In genomic region chr4:159355456-159355855, GRCh38 we compare ENCODE assay signal across 21 cellular contexts.
DNase-seq lines count a peak whose midpoint lies in the region; TF ChIP-seq lines count a peak whose summit lies in the region.
"Had no signal": no experiment of that assay in that cellular context is flagged by ENCODE, and none has a peak within 500 bp of the region (broad histone marks: within the 10 kb centered on the region; RNA-seq: fewer than 3 reads in every experiment).

No MANE protein-coding gene starts in this region.

- H3K4me1 ChIP-seq in left ventricle myocardium inferior (peaks cover 64% of the 10 kb centered on the region), right atrium auricular region (peaks cover 0 to 8% of the 10 kb centered on the region in 2 donors)
- H3K4me1 ChIP-seq: BE2C; BLaER1 treated with 17β-estradiol and CSF1 and Interleukin-3, amounts not matched to agents 10 nM and 100 nM had no signal

- peak overlapping the region; percentile 2 for H3K27ac ChIP-seq in left ventricle myocardium inferior (replicated peaks)
- H3K27ac ChIP-seq in right atrium auricular region = no peak overlapping the region
- H3K27ac ChIP-seq: A549; BLaER1 treated with 17β-estradiol and CSF1 and Interleukin-3, amounts not matched to agents 10 nM and 100 nM had no signal

- intact Hi-C loops in left ventricle myocardium inferior (cut with micrococcal nuclease) = no loop called here

- H3K4me3 ChIP-seq in left ventricle myocardium inferior (no peak overlapping the region), right atrium auricular region (no peak overlapping the region), fibroblast of villous mesenchyme (ENCODE audit: low read depth, low read length) (no peak overlapping the region)
- H3K4me3 ChIP-seq: A549; BLaER1 treated with 17β-estradiol and CSF1 and Interleukin-3, amounts not matched to agents 10 nM and 100 nM; GM12878; GM23338 had no signal

- H3K9me3 ChIP-seq in left ventricle myocardium inferior (replicated peaks) (no peaks in the 10 kb centered on the region), right atrium auricular region (no peaks in the 10 kb centered on the region)
- H3K9me3 ChIP-seq: A549; BE2C; BLaER1 treated with 17β-estradiol and CSF1 and Interleukin-3, amounts not matched to agents 10 nM and 100 nM had no signal

- H3K36me3 ChIP-seq in left ventricle myocardium inferior = peaks cover 95% of the 10 kb centered on the region
- H3K36me3 ChIP-seq in right atrium auricular region = peaks cover 82% of the 10 kb centered on the region

- H3K27me3 ChIP-seq in left ventricle myocardium inferior (ENCODE audit: low read depth) = no peaks in the 10 kb centered on the region
- no peaks in the 10 kb centered on the region for H3K27me3 ChIP-seq in right atrium auricular region
- H3K27me3 ChIP-seq: BE2C; BLaER1 treated with 17β-estradiol and CSF1 and Interleukin-3, amounts not matched to agents 10 nM and 100 nM had no signal

- no peak for DNase-seq in left ventricle myocardium inferior
- DNase-seq in right atrium auricular region (ENCODE audit: low spot score) = no peak
- DNase-seq in amniotic epithelial cell (ENCODE audit: low read depth) = peak; percentile 81
- DNase-seq in fibroblast of villous mesenchyme (ENCODE audit: low read depth) = peak; percentile 79
- DNase-seq in NCI-H1436 treated with DMSO at 0.1 percent for 48 hours (lab: John Stamatoyannopoulos, UW) = no peak
- no peak for DNase-seq in stimulated activated CD4-positive, alpha-beta T cell treated with anti-CD3 and anti-CD28 coated beads, Interleukin-4, amount 100 ng/mL, for 4 hours
- DNase-seq: 8988T; ACHN; AML-193; BE2C; CD4-positive, alpha-beta T cell; CD8-positive, alpha-beta memory T cell; DMS 273 treated with DMSO at 0.1 percent for 48 hours; DMS79; EL; GDM1; H9 had no signal

- TF ChIP-seq CTCF in left ventricle myocardium inferior (IDR thresholded peaks at IDR 0.05; ENCODE audit: borderline replicate concordance) (no peak), right atrium auricular region (IDR thresholded peaks at IDR 0.05) (no peak), fibroblast of villous mesenchyme (IDR thresholded peaks at IDR 0.05; ENCODE audit: insufficient read depth, low read depth, low read length) (no peak)

Comparison
In these comparisons a context has a peak if more than half of its experiments do, and no peak if none do; other contexts are left out.
1. DNase-seq: peak in amniotic epithelial cell (single experiment) and fibroblast of villous mesenchyme (single experiment); none in left ventricle myocardium inferior (single experiment), right atrium auricular region (single experiment), NCI-H1436 treated with DMSO at 0.1 percent for 48 hours (single experiment) and stimulated activated CD4-positive, alpha-beta T cell treated with anti-CD3 and anti-CD28 coated beads, Interleukin-4, amount 100 ng/mL, for 4 hours (0 of 2).